ENCODE assay signal across 10 cellular contexts in genomic region chr11:7495997-7496545, GRCh38. TPM values are rescaled to one million over a fixed set of nuclear protein-coding genes. Genes with fewer than 3 reads are reported as not detected.
A peak's percentile ranks its signal among the peaks of the same experiment; 100 is the strongest.
DNase-seq lines count a peak whose midpoint lies in the region; ATAC-seq, FAIRE-seq and TF ChIP-seq lines count a peak whose summit lies in the region.
"Had no signal": no experiment of that assay in that cellular context is flagged by ENCODE, and none has a peak within 500 bp of the region (broad histone marks: within the 10 kb centered on the region; RNA-seq: fewer than 3 reads in every experiment).

No MANE protein-coding gene starts in this region.

- no peak overlapping the region for H3K27ac Mint-ChIP-seq in chondrocyte (ENCODE audit: unreplicated experiment)

- no peak for TF ChIP-seq CTCF in chondrocyte (IDR thresholded peaks at IDR 0.05)

- no peak overlapping the region for H3K4me3 Mint-ChIP-seq in chondrocyte (ENCODE audit: unreplicated experiment)

- H3K36me3 Mint-ChIP-seq in chondrocyte (ENCODE audit: low read depth) = peaks cover 4% of the 10 kb centered on the region

- H3K9me3 Mint-ChIP-seq in chondrocyte (ENCODE audit: low read depth) = no peaks in the 10 kb centered on the region

- ATAC-seq in GM18861 (IDR thresholded peaks at IDR 0.05; ENCODE audit: unreplicated experiment) (peak; percentile 92), GM21619 (IDR thresholded peaks at IDR 0.05; ENCODE audit: unreplicated experiment) (peak; percentile 87), HG03565 (IDR thresholded peaks at IDR 0.05; ENCODE audit: unreplicated experiment) (peak; percentile 87), left lobe of liver (peak; percentile 37)

- H3K27me3 Mint-ChIP-seq in chondrocyte (ENCODE audit: low read depth) = no peaks in the 10 kb centered on the region

- no peak for FAIRE-seq in HTR-8/SVneo (lab: Jason Lieb, UNC)

- H3K4me1 Mint-ChIP-seq in chondrocyte (ENCODE audit: low read depth) = no peaks in the 10 kb centered on the region

- no peak for DNase-seq in left lobe of liver (ENCODE audit: low spot score)
- DNase-seq in chondrocyte (ENCODE audit: low spot score) = no peak
- no peak for DNase-seq in NCI-H2081 treated with DMSO at 0.1 percent for 48 hours (lab: John Stamatoyannopoulos, UW)
- DNase-seq in NCI-H187 treated with DMSO at 0.1 percent for 48 hours (lab: John Stamatoyannopoulos, UW) = no peak
- DNase-seq in HTR-8/SVneo (ENCODE audit: insufficient read length, low spot score) = no peak

RNA-seq across cellular contexts. Expression of gene OLFML1, which starts 10.8 kb away (rescaled TPM):
- total RNA-seq in left lobe of liver (2.2 TPM), chondrocyte (11.1 to 69.3 TPM (median 12.3 TPM) in 3 replicates)
- total RNA-seq: dermis microvascular lymphatic vessel endothelial cell, myocyte had no signal

RNA-seq across cellular contexts. Expression of gene PPFIBP2, which starts 17.7 kb away (rescaled TPM):
- total RNA-seq in left lobe of liver (25.2 TPM), chondrocyte (86.4 to 120 TPM (median 90.8 TPM) in 3 replicates)

Comparison
In these comparisons a context has a peak if more than half of its experiments do, and no peak if none do; other contexts are left out.
1. ATAC-seq: peak in every context shown above with its lines; median percentile 92 in GM18861; 87 in GM21619; 87 in HG03565; 37 in left lobe of liver.